In the genomic region with DNA sequence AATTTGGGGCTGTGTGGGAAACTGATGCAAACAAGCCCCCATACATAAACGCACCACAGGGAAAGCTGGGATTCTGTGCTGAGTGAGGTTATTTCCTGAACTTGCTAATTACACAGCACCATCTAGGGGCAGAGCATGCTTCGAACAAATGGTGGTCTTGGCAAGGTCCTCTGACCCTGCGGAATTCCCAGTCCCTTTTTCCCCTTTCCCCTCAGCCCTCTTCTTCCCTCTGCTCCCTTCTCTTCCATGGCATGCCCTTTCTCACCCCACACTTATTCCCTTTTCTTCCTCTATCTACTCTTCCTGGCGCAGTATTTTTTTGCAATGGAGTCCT, we compare ENCODE assay signal across 8 cellular contexts.
DNase-seq lines count a peak whose midpoint lies in the region; ATAC-seq and TF ChIP-seq lines count a peak whose summit lies in the region.

No MANE protein-coding gene starts in this region.

- no peak for ATAC-seq in naive thymus-derived CD8-positive, alpha-beta T cell
- no peak for ATAC-seq in GM19452 (IDR thresholded peaks at IDR 0.05; ENCODE audit: unreplicated experiment)

- peaks cover 4% of the 10 kb centered on the region for H3K36me3 Mint-ChIP-seq in nephron progenitor cell (ENCODE audit: low read depth)
- H3K36me3 Mint-ChIP-seq in naive thymus-derived CD8-positive, alpha-beta T cell: no peaks in the 10 kb centered on the region

- no peak overlapping the region for H3K4me3 Mint-ChIP-seq in nephron progenitor cell
- H3K4me3 Mint-ChIP-seq in naive thymus-derived CD8-positive, alpha-beta T cell: no peak overlapping the region

- peaks cover 20% of the 10 kb centered on the region for H3K9me3 Mint-ChIP-seq in nephron progenitor cell
- peaks cover 0 to 2% (median 0%) of the 10 kb centered on the region in 9 donors for H3K9me3 Mint-ChIP-seq in naive thymus-derived CD8-positive, alpha-beta T cell

- POLR2A ChIA-PET in naive thymus-derived CD8-positive, alpha-beta T cell (lab: Charles Lee): no interaction called here

- H3K27ac Mint-ChIP-seq in nephron progenitor cell: no peak overlapping the region
- no peak overlapping the region for H3K27ac Mint-ChIP-seq in naive thymus-derived CD8-positive, alpha-beta T cell

- peak; percentile 41 for TF ChIP-seq CTCF in nephron progenitor cell (IDR thresholded peaks at IDR 0.05)

- DNase-seq in GM03348 (ENCODE audit: low spot score) (peak; percentile 66), NCI-H2171 treated with DMSO at 0.1 percent for 48 hours (lab: John Stamatoyannopoulos, UW) (peak; percentile 55), ecto neural progenitor cell (ENCODE audit: low spot score) (peak; percentile 55), nephron progenitor cell (peak; percentile 20), GF-D8 (lab: John Stamatoyannopoulos, UW) (no peak), SKM-1 treated with dmso at 0.1 percent for 144 hours (lab: John Stamatoyannopoulos, UW; ENCODE audit: unreplicated experiment) (no peak)
- DNase-seq in naive thymus-derived CD8-positive, alpha-beta T cell: no peak

- peaks cover 3% of the 10 kb centered on the region for H3K27me3 Mint-ChIP-seq in nephron progenitor cell (ENCODE audit: low read depth, poor library complexity)
- H3K27me3 Mint-ChIP-seq in naive thymus-derived CD8-positive, alpha-beta T cell: peaks cover 2 to 21% (median 6%) of the 10 kb centered on the region in 5 donors

- H3K4me1 Mint-ChIP-seq in nephron progenitor cell: peaks cover 29% of the 10 kb centered on the region
- no peaks in the 10 kb centered on the region for H3K4me1 Mint-ChIP-seq in naive thymus-derived CD8-positive, alpha-beta T cell

Comparison
In these comparisons a context has a peak if more than half of its experiments do, and no peak if none do; other contexts are left out.
1. DNase-seq: peak in GM03348 (single experiment), NCI-H2171 treated with DMSO at 0.1 percent for 48 hours (single experiment), ecto neural progenitor cell (single experiment) and nephron progenitor cell (single experiment); none in GF-D8 (single experiment), naive thymus-derived CD8-positive, alpha-beta T cell (0 of 10) and SKM-1 treated with dmso at 0.1 percent for 144 hours (single experiment).